Comparison of ENCODE assay signal across 11 cellular contexts in genomic region chr12:57517187-57517586, GRCh38. TPM values are rescaled to one million over a fixed set of nuclear protein-coding genes. Genes with fewer than 3 reads are reported as not detected.
DNase-seq lines count a peak whose midpoint lies in the region; FAIRE-seq and TF ChIP-seq lines count a peak whose summit lies in the region.
"Had no signal": no experiment of that assay in that cellular context is flagged by ENCODE, and none has a peak within 500 bp of the region (broad histone marks: within the 10 kb centered on the region; RNA-seq: fewer than 3 reads in every experiment).

No MANE protein-coding gene starts in this region.

- peaks cover 29% of the 10 kb centered on the region for H3K4me1 Mint-ChIP-seq in T-helper 2 cell treated with Interferon-gamma antibody and Interleukin-4, amounts not matched to agents 5 μg/mL and 100 μg/mL, for 36 hours (ENCODE audit: low read depth)

- TF ChIP-seq CTCF in esophagus muscularis mucosa (IDR thresholded peaks at IDR 0.05) (no peak), spleen (IDR thresholded peaks at IDR 0.05 in 8 of 11, conservative IDR thresholded peaks at IDR 0.05 in 3 of 11) (no peak)

- peaks cover 43 to 55% (median 47%) of the 10 kb centered on the region in 4 donors for H3K4me1 ChIP-seq in esophagus muscularis mucosa
- peaks cover 30 to 57% (median 46%) of the 10 kb centered on the region in 6 donors for H3K4me1 ChIP-seq in spleen

- H3K4me3 ChIP-seq in esophagus muscularis mucosa (no peak overlapping the region), spleen (no peak overlapping the region)

- peaks cover 5% of the 10 kb centered on the region for H3K27me3 Mint-ChIP-seq in T-helper 2 cell treated with Interferon-gamma antibody and Interleukin-4, amounts not matched to agents 5 μg/mL and 100 μg/mL, for 36 hours (ENCODE audit: low read depth)

- 0% methylated on average over 1 of the region's 1 CpG for WGBS in esophagus muscularis mucosa
- 0 to 90% (median 81%) methylated on average over 1 of the region's 1 CpG for WGBS in spleen, 5 donors

- H3K36me3 Mint-ChIP-seq in T-helper 2 cell treated with Interferon-gamma antibody and Interleukin-4, amounts not matched to agents 5 μg/mL and 100 μg/mL, for 36 hours (ENCODE audit: low read depth), result peaks cover 70% of the 10 kb centered on the region

- no peaks in the 10 kb centered on the region for H3K9me3 Mint-ChIP-seq in T-helper 2 cell treated with Interferon-gamma antibody and Interleukin-4, amounts not matched to agents 5 μg/mL and 100 μg/mL, for 36 hours

- intact Hi-C loops in esophagus muscularis mucosa (cut with DNase I), result no loop called here
- intact Hi-C loops in spleen (cut with DNase I; ENCODE audit: low total_unique reads), result no loop called here

- H3K4me3 Mint-ChIP-seq in T-helper 2 cell treated with Interferon-gamma antibody and Interleukin-4, amounts not matched to agents 5 μg/mL and 100 μg/mL, for 36 hours, result no peak overlapping the region

- no peak for FAIRE-seq in RCC 7860 (lab: Jason Lieb, UNC)
- FAIRE-seq: urothelium cell line had no signal

- H3K36me3 ChIP-seq in esophagus muscularis mucosa (peaks cover 49 to 61% (median 54%) of the 10 kb centered on the region in 4 donors), spleen (peaks cover 3 to 67% (median 55%) of the 10 kb centered on the region in 6 donors)

- no peak for TF ChIP-seq EP300 in esophagus muscularis mucosa (IDR thresholded peaks at IDR 0.05)

- peak overlapping the region; percentile 94 to 99 (median 98) for H3K27ac ChIP-seq in esophagus muscularis mucosa (replicated peaks in 1 of 4)
- peak overlapping the region in 4 of 8 donors; percentile 4 to 100 (median 76) for H3K27ac ChIP-seq in spleen

- peak overlapping the region; percentile 58 for H3K27ac Mint-ChIP-seq in T-helper 2 cell treated with Interferon-gamma antibody and Interleukin-4, amounts not matched to agents 5 μg/mL and 100 μg/mL, for 36 hours

- DNase-seq in T-helper 2 cell treated with Interferon-gamma antibody and Interleukin-4, amounts not matched to agents 5 μg/mL and 100 μg/mL, for 36 hours (ENCODE audit: low spot score), result no peak
- DNase-seq in T-helper 2 cell, result no peak
- DNase-seq in RCC 7860 (ENCODE audit: low spot score), result peak; percentile 5
- no peak for DNase-seq in esophagus muscularis mucosa (ENCODE audit: extremely low spot score)
- peak; percentile 2 for DNase-seq in spleen
- no peak for DNase-seq in NCI-H187 treated with DMSO at 0.1 percent for 48 hours (lab: John Stamatoyannopoulos, UW)
- no peak for DNase-seq in NCI-H2227 (lab: John Stamatoyannopoulos, UW; ENCODE audit: unreplicated experiment)
- no peak for DNase-seq in activated CD8-positive, alpha-beta memory T cell treated with anti-CD3 and anti-CD28 coated beads, Interleukin-2, amount 50 U/mL, for 4 hours
- DNase-seq: effector CD8-positive, alpha-beta T cell; T1000 had no signal

- no peaks in the 10 kb centered on the region for H3K9me3 ChIP-seq in esophagus muscularis mucosa
- H3K9me3 ChIP-seq in spleen, result no peaks in the 10 kb centered on the region

- TF ChIP-seq POLR2A in esophagus muscularis mucosa (IDR thresholded peaks at IDR 0.05; ENCODE audit: low read depth), result no peak
- TF ChIP-seq POLR2A in spleen (IDR thresholded peaks at IDR 0.05), result no peak

- H3K27me3 ChIP-seq in esophagus muscularis mucosa (no peaks in the 10 kb centered on the region), spleen (replicated peaks in 1 of 7) (no peaks in the 10 kb centered on the region)

RNA-seq across cellular contexts. Expression of gene DDIT3, which starts 3.1 kb away (rescaled TPM):
- total RNA-seq in esophagus muscularis mucosa (10 to 100 TPM; 14.4 to 43.9 (median 24.4) TPM), spleen (10 to 100 TPM; 18.0 to 27.7 (median 21.6) TPM)
- polyA plus RNA-seq in spleen, result 10 to 100 TPM; 39.8 to 43.9 (median 43.4) TPM

RNA-seq across cellular contexts. Expression of gene MBD6, which starts 5.4 kb away (rescaled TPM):
- total RNA-seq in esophagus muscularis mucosa (10 to 100 TPM; 13.8 to 19.9 (median 16.9) TPM), spleen (100 to 1,000 TPM in 4 of 7 donors, 10 to 100 TPM in 3; 52.9 to 171 (median 110) TPM)
- 10 to 100 TPM; 14.8 to 65.0 (median 61.2) TPM for polyA plus RNA-seq in spleen

RNA-seq across cellular contexts. Expression of gene MARS1, which starts 29.3 kb away (rescaled TPM):
- total RNA-seq in esophagus muscularis mucosa (10 to 100 TPM; 53.2 to 81.0 (median 62.7) TPM), spleen (100 to 1,000 TPM in 4 of 7 donors, 10 to 100 TPM in 3; 72.4 to 186 (median 146) TPM)
- 100 to 1,000 TPM in 1 of 3 donors, 10 to 100 TPM in 2; 67.4 to 104 (median 89.2) TPM for polyA plus RNA-seq in spleen

RNA-seq across cellular contexts. Expression of gene DCTN2, which starts 29.8 kb away (rescaled TPM):
- total RNA-seq in esophagus muscularis mucosa, result 100 to 1,000 TPM; 161 to 243 (median 202) TPM
- total RNA-seq in spleen, result 100 to 1,000 TPM in 4 of 7 donors, 10 to 100 TPM in 3; 68.5 to 152 (median 101) TPM
- polyA plus RNA-seq in spleen, result 10 to 100 TPM; 53.3 to 67.3 (median 66.8) TPM

RNA-seq across cellular contexts. Expression of gene KIF5A, which starts 32.7 kb away (rescaled TPM):
- total RNA-seq in esophagus muscularis mucosa (1 to 10 TPM; 2.1 to 3.2 (median 2.4) TPM), spleen (under 1 TPM in 6 of 7 donors, not detected in 1; 0.09 to 0.76 (median 0.32) TPM)
- polyA plus RNA-seq in spleen, result under 1 TPM; 0.07 to 0.13 (median 0.08) TPM

Comparison
In these comparisons a context has a peak if more than half of its experiments do, and no peak if none do; other contexts are left out.
1. DNase-seq: peak in RCC 7860 (single experiment) and spleen (single experiment); none in T-helper 2 cell treated with Interferon-gamma antibody and Interleukin-4, amounts not matched to agents 5 μg/mL and 100 μg/mL, for 36 hours (single experiment), T-helper 2 cell (0 of 5), esophagus muscularis mucosa (single experiment), NCI-H187 treated with DMSO at 0.1 percent for 48 hours (single experiment), NCI-H2227 (single experiment) and activated CD8-positive, alpha-beta memory T cell treated with anti-CD3 and anti-CD28 coated beads, Interleukin-2, amount 50 U/mL, for 4 hours (single experiment).